12 cellular contexts compared by ENCODE assay signal in the genomic region with DNA sequence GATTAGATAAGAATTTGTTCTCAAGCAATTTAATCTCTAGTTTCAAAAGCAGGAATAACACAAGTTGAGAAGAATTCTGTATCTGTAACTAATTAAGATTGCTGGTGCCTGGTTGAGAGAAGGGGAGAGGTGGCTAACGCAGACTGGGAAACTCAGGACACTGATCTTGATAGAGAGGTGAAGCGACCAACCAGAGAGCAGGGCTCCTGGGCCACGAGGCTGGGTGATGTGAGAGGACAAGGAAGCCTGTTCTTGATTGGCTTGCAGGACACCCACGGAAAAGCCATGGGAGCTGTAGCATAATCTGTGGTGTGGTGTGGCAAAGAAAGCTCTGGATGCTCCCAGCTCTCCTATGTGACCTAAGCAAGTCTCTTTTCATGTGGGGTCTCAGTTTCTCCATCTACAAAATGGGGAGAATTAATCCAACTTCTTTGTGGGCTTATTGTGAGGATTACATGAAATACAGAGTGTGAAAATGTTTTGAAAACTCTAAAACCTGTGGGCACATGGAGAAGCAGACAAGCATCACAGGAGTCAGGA.
DNase-seq lines count a peak whose midpoint lies in the region; ATAC-seq and TF ChIP-seq lines count a peak whose summit lies in the region.
"Had no signal": no experiment of that assay in that cellular context is flagged by ENCODE, and none has a peak within 500 bp of the region (broad histone marks: within the 10 kb centered on the region; RNA-seq: fewer than 3 reads in every experiment).

No MANE protein-coding gene starts in this region.

- no peak for TF ChIP-seq RAD21 in SK-N-SH (IDR thresholded peaks at IDR 0.05; ENCODE audit: low read length)

- H3K9me3 Mint-ChIP-seq in progenitor cell of endocrine pancreas (ENCODE audit: low read depth), result no peaks in the 10 kb centered on the region
- H3K9me3 Mint-ChIP-seq: type B pancreatic cell had no signal

- no peaks in the 10 kb centered on the region for H4K20me1 ChIP-seq in SK-N-SH (ENCODE audit: insufficient read depth)

- TF ChIP-seq CTCF in SK-N-SH (IDR thresholded peaks at IDR 0.05) (no peak), progenitor cell of endocrine pancreas (IDR thresholded peaks at IDR 0.05; ENCODE audit: unreplicated experiment) (no peak)

- H3K4me1 Mint-ChIP-seq in progenitor cell of endocrine pancreas (ENCODE audit: low read depth), result peaks cover 6% of the 10 kb centered on the region

- WGBS in SK-N-SH (ENCODE audit: low lambda C conversion rate), result 19% methylated on average over 4 of the region's 4 CpGs

- H3K79me2 ChIP-seq in SK-N-SH (ENCODE audit: insufficient read depth), result no peaks in the 10 kb centered on the region

- peak overlapping the region; percentile 68 for H3K4me2 ChIP-seq in SK-N-SH

- POLR2A ChIA-PET in SK-N-SH (lab: Yijun Ruan, JAX), result no interaction called here

- DNase-seq in GM04503 (ENCODE audit: low read depth) (peak; percentile 96), SK-N-SH (peak; percentile 69), fibroblast of the conjunctiva (ENCODE audit: low read depth) (peak; percentile 79), progenitor cell of endocrine pancreas (ENCODE audit: low spot score, unreplicated experiment) (no peak), mucosa of gallbladder (ENCODE audit: low spot score) (no peak), NCI-H2107 treated with DMSO at 0.1 percent for 48 hours (lab: John Stamatoyannopoulos, UW; ENCODE audit: unreplicated experiment) (no peak)
- DNase-seq: activated CD4-positive, alpha-beta T cell treated with anti-CD3 and anti-CD28 coated beads, Interleukin-2, amount 50 U/mL, for 1 hour; GOT3; stimulated activated CD4-positive, alpha-beta T cell treated with anti-CD3 and anti-CD28 coated beads, Interleukin-2, amount 100 ng/mL, for 24 hours had no signal

- H3F3A ChIP-seq in SK-N-SH (replicated peaks; ENCODE audit: insufficient read depth), result no peaks in the 10 kb centered on the region

- peak overlapping the region in 1 of 2 experiments; percentile 28; a peak in 2 of 4 replicates for H3K4me3 ChIP-seq in SK-N-SH (ENCODE audit: low read depth in 2 of 2, low read length in 1 of 2)

- no peaks in the 10 kb centered on the region for H3K9me3 ChIP-seq in SK-N-SH

- no peaks in the 10 kb centered on the region for H3K9me2 ChIP-seq in SK-N-SH

- CTCF ChIA-PET in SK-N-SH (lab: Yijun Ruan, JAX), result interaction anchor here (0.6 to 4.2 kb wide), 3 partner anchors 14 to 435 kb away, joined by 3 to 15 read pairs (median 5); no protein-coding TSS in a partner anchor

- H3K27ac Mint-ChIP-seq in progenitor cell of endocrine pancreas, result peak overlapping the region; percentile 53
- H3K27ac Mint-ChIP-seq: type B pancreatic cell had no signal

- TF ChIP-seq EP300 in SK-N-SH (IDR thresholded peaks at IDR 0.05; ENCODE audit: borderline replicate concordance in 1 of 2, low read depth in 1 of 2, low read length in 1 of 2), result no peak

- no peak overlapping the region for H3K4me3 Mint-ChIP-seq in progenitor cell of endocrine pancreas (ENCODE audit: low read depth)
- H3K4me3 Mint-ChIP-seq: type B pancreatic cell had no signal

- ATAC-seq in GM19035 (IDR thresholded peaks at IDR 0.05; ENCODE audit: unreplicated experiment) (no peak), GM18873 (IDR thresholded peaks at IDR 0.05; ENCODE audit: low FRiP score, unreplicated experiment) (no peak)

- H3K36me3 ChIP-seq in SK-N-SH (replicated peaks in 1 of 2; ENCODE audit: control insufficient read depth in 1 of 2, insufficient read depth in 2 of 2, low read length in 1 of 2), result no peaks in the 10 kb centered on the region

- H2AFZ ChIP-seq in SK-N-SH (ENCODE audit: low read depth), result peak overlapping the region; percentile 80; the same call in 1 of the 2 replicates

- H3K27me3 ChIP-seq in SK-N-SH (ENCODE audit: insufficient read depth), result no peaks in the 10 kb centered on the region

- H3K36me3 Mint-ChIP-seq in progenitor cell of endocrine pancreas (ENCODE audit: insufficient read depth), result no peaks in the 10 kb centered on the region
- H3K36me3 Mint-ChIP-seq: type B pancreatic cell had no signal

- peaks cover 25% of the 10 kb centered on the region for H3K27me3 Mint-ChIP-seq in progenitor cell of endocrine pancreas

- peak overlapping the region; percentile 55; the same call in 1 of the 2 replicates for H3K9ac ChIP-seq in SK-N-SH

- H3K4me1 ChIP-seq in SK-N-SH (ENCODE audit: control insufficient read depth in 1 of 2, insufficient read depth in 2 of 2, low read depth in 1 of 2, low read length in 1 of 2), result peaks cover 0 to 9% of the 10 kb centered on the region in 2 experiments; a peak in 2 of 4 replicates

- peak overlapping the region; percentile 30 to 86; a peak in 3 of 4 replicates for H3K27ac ChIP-seq in SK-N-SH (ENCODE audit: low read depth in 2 of 2, low read length in 1 of 2)

TF ChIP-seq in SK-N-SH, 30 proteins besides CTCF, POLR2A, EP300 and RAD21 (continues in another document):
- TF ChIP-seq, protein P1, sequence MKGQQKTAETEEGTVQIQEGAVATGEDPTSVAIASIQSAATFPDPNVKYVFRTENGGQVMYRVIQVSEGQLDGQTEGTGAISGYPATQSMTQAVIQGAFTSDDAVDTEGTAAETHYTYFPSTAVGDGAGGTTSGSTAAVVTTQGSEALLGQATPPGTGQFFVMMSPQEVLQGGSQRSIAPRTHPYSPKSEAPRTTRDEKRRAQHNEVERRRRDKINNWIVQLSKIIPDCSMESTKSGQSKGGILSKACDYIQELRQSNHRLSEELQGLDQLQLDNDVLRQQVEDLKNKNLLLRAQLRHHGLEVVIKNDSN (IDR thresholded peaks at IDR 0.05; ENCODE audit: borderline replicate concordance, low read depth), result peak; percentile 63; the same call in 1 of the 2 replicates
- no peak for TF ChIP-seq RFX5 (IDR thresholded peaks at IDR 0.05; ENCODE audit: low read length)
- TF ChIP-seq POLR2AphosphoS5 (IDR thresholded peaks at IDR 0.05; ENCODE audit: low read depth, low read length), result peak; percentile 58
- TF ChIP-seq, protein P2, sequence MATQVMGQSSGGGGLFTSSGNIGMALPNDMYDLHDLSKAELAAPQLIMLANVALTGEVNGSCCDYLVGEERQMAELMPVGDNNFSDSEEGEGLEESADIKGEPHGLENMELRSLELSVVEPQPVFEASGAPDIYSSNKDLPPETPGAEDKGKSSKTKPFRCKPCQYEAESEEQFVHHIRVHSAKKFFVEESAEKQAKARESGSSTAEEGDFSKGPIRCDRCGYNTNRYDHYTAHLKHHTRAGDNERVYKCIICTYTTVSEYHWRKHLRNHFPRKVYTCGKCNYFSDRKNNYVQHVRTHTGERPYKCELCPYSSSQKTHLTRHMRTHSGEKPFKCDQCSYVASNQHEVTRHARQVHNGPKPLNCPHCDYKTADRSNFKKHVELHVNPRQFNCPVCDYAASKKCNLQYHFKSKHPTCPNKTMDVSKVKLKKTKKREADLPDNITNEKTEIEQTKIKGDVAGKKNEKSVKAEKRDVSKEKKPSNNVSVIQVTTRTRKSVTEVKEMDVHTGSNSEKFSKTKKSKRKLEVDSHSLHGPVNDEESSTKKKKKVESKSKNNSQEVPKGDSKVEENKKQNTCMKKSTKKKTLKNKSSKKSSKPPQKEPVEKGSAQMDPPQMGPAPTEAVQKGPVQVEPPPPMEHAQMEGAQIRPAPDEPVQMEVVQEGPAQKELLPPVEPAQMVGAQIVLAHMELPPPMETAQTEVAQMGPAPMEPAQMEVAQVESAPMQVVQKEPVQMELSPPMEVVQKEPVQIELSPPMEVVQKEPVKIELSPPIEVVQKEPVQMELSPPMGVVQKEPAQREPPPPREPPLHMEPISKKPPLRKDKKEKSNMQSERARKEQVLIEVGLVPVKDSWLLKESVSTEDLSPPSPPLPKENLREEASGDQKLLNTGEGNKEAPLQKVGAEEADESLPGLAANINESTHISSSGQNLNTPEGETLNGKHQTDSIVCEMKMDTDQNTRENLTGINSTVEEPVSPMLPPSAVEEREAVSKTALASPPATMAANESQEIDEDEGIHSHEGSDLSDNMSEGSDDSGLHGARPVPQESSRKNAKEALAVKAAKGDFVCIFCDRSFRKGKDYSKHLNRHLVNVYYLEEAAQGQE (IDR thresholded peaks at IDR 0.05; ENCODE audit: low read depth, low read length), result no peak
- 0 out of 2 replicates have a peak, but pooled peaks have one; percentile 15 for TF ChIP-seq GATA2 (CRISPR knock-in tag; IDR thresholded peaks at IDR 0.05)
- no peak for TF ChIP-seq SIN3A (IDR thresholded peaks at IDR 0.05; ENCODE audit: borderline replicate concordance, low read depth, low read length)
- no peak for TF ChIP-seq MXI1 (IDR thresholded peaks at IDR 0.05; ENCODE audit: low read depth, low read length)
- TF ChIP-seq, protein P3, sequence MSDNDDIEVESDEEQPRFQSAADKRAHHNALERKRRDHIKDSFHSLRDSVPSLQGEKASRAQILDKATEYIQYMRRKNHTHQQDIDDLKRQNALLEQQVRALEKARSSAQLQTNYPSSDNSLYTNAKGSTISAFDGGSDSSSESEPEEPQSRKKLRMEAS (IDR thresholded peaks at IDR 0.05; ENCODE audit: low read depth), result no peak; the same call in 1 of the 2 replicates
- TF ChIP-seq ELF1 (IDR thresholded peaks at IDR 0.05), result no peak
- TF ChIP-seq TCF12 (IDR thresholded peaks at IDR 0.05), result peak; percentile 18; the same call in 1 of the 2 replicates
- TF ChIP-seq, protein P4, sequence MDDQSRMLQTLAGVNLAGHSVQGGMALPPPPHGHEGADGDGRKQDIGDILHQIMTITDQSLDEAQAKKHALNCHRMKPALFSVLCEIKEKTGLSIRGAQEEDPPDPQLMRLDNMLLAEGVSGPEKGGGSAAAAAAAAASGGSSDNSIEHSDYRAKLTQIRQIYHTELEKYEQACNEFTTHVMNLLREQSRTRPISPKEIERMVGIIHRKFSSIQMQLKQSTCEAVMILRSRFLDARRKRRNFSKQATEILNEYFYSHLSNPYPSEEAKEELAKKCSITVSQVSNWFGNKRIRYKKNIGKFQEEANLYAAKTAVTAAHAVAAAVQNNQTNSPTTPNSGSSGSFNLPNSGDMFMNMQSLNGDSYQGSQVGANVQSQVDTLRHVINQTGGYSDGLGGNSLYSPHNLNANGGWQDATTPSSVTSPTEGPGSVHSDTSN (IDR thresholded peaks at IDR 0.05), result peak; percentile 88
- TF ChIP-seq, protein P5, sequence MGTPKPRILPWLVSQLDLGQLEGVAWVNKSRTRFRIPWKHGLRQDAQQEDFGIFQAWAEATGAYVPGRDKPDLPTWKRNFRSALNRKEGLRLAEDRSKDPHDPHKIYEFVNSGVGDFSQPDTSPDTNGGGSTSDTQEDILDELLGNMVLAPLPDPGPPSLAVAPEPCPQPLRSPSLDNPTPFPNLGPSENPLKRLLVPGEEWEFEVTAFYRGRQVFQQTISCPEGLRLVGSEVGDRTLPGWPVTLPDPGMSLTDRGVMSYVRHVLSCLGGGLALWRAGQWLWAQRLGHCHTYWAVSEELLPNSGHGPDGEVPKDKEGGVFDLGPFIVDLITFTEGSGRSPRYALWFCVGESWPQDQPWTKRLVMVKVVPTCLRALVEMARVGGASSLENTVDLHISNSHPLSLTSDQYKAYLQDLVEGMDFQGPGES (IDR thresholded peaks at IDR 0.05; ENCODE audit: low read depth, low read length), result no peak

Comparison
In these comparisons a context has a peak if more than half of its experiments do, and no peak if none do; other contexts are left out.
1. DNase-seq: peak in GM04503 (single experiment), SK-N-SH (single experiment) and fibroblast of the conjunctiva (single experiment); none in progenitor cell of endocrine pancreas (single experiment), mucosa of gallbladder (single experiment) and NCI-H2107 treated with DMSO at 0.1 percent for 48 hours (single experiment).